Comparison of ENCODE assay signal across 18 cellular contexts in genomic region chr19:57974434-57974833, GRCh38. TPM values are rescaled to one million over a fixed set of nuclear protein-coding genes. Genes with fewer than 3 reads are reported as not detected.
DNase-seq lines count a peak whose midpoint lies in the region; ATAC-seq and TF ChIP-seq lines count a peak whose summit lies in the region.
"Had no signal": no experiment of that assay in that cellular context is flagged by ENCODE, and none has a peak within 500 bp of the region (broad histone marks: within the 10 kb centered on the region; RNA-seq: fewer than 3 reads in every experiment).

TSS of gene C19orf18 (minus strand) at chr19:57974534. CDS start at chr19:57974432, 102 bp downstream.

- peak within 1 kb of the TSS; percentile 55 for H3K4me3 Mint-ChIP-seq in activated naive CD4-positive, alpha-beta T cell treated with anti-CD3 and anti-CD28 coated beads, Interleukin-2, amount 50 U/mL, for 24 hours
- H3K4me3 Mint-ChIP-seq in endothelial cell (ENCODE audit: unreplicated experiment), result peak within 1 kb of the TSS; percentile 85
- H3K4me3 Mint-ChIP-seq: CD8-positive, alpha-beta T cell had no signal

- no peak within 1 kb of the TSS for H3K27ac Mint-ChIP-seq in activated naive CD4-positive, alpha-beta T cell treated with anti-CD3 and anti-CD28 coated beads, Interleukin-2, amount 50 U/mL, for 24 hours
- no peak within 1 kb of the TSS for H3K27ac Mint-ChIP-seq in endothelial cell (ENCODE audit: unreplicated experiment)
- H3K27ac Mint-ChIP-seq: CD8-positive, alpha-beta T cell had no signal

- H3K27me3 Mint-ChIP-seq in activated naive CD4-positive, alpha-beta T cell treated with anti-CD3 and anti-CD28 coated beads, Interleukin-2, amount 50 U/mL, for 24 hours, result no peaks in the 10 kb centered on the region
- H3K27me3 Mint-ChIP-seq in endothelial cell (ENCODE audit: unreplicated experiment), result peaks cover 4% of the 10 kb centered on the region

- peaks cover 49% of the 10 kb centered on the region for H3K36me3 Mint-ChIP-seq in activated naive CD4-positive, alpha-beta T cell treated with anti-CD3 and anti-CD28 coated beads, Interleukin-2, amount 50 U/mL, for 24 hours
- H3K36me3 Mint-ChIP-seq in endothelial cell (ENCODE audit: low read depth, unreplicated experiment), result peaks cover 74% of the 10 kb centered on the region

- no peaks in the 10 kb centered on the region for H3K4me1 Mint-ChIP-seq in activated naive CD4-positive, alpha-beta T cell treated with anti-CD3 and anti-CD28 coated beads, Interleukin-2, amount 50 U/mL, for 24 hours
- H3K4me1 Mint-ChIP-seq in endothelial cell (ENCODE audit: unreplicated experiment), result no peaks in the 10 kb centered on the region

- H3K9ac ChIP-seq in rectal smooth muscle tissue (ENCODE audit: low read length), result no peak within 1 kb of the TSS
- H3K9ac ChIP-seq: GM23248 had no signal

- no peak for ATAC-seq in GM18870 (IDR thresholded peaks at IDR 0.05; ENCODE audit: unreplicated experiment)
- ATAC-seq: A549; CD8-positive, alpha-beta T cell had no signal

- no peak for TF ChIP-seq CTCF in endothelial cell (IDR thresholded peaks at IDR 0.05; ENCODE audit: unreplicated experiment)

- peaks cover 12% of the 10 kb centered on the region for H3K36me3 ChIP-seq in rectal smooth muscle tissue (ENCODE audit: control insufficient read depth, insufficient read depth, low read length)
- H3K36me3 ChIP-seq: HAP-1 had no signal

- H3K9me3 Mint-ChIP-seq in activated naive CD4-positive, alpha-beta T cell treated with anti-CD3 and anti-CD28 coated beads, Interleukin-2, amount 50 U/mL, for 24 hours, result peaks cover 27% of the 10 kb centered on the region
- H3K9me3 Mint-ChIP-seq in endothelial cell (ENCODE audit: unreplicated experiment), result peaks cover 73% of the 10 kb centered on the region

- H3K27ac ChIP-seq in rectal smooth muscle tissue (ENCODE audit: low read depth, low read length), result no peak within 1 kb of the TSS
- H3K27ac ChIP-seq: 22Rv1, A549, GM23248 had no signal

- H3K4me3 ChIP-seq in rectal smooth muscle tissue (ENCODE audit: low read length), result peak within 1 kb of the TSS; percentile 22
- H3K4me3 ChIP-seq: A549, GM23248, HAP-1 had no signal

- intact Hi-C loops in head of caudate nucleus (cut with DNase I), result no loop called here

- DNase-seq in activated naive CD4-positive, alpha-beta T cell treated with Interleukin-2 at 50 U/mL for 16 hours, result no peak
- DNase-seq in endothelial cell (ENCODE audit: low spot score) (no peak), head of caudate nucleus (no peak), NCI-H187 (lab: John Stamatoyannopoulos, UW) (no peak)
- DNase-seq: AML-193; Calu3; CD8-positive, alpha-beta T cell; DMS79 treated with DMSO at 0.1 percent for 48 hours; GF-D8; GM23248 had no signal

- no peaks in the 10 kb centered on the region for H3K27me3 ChIP-seq in rectal smooth muscle tissue (ENCODE audit: control insufficient read depth, insufficient read depth, low read length)

- H3K4me1 ChIP-seq in rectal smooth muscle tissue (ENCODE audit: control insufficient read depth, insufficient read depth, low read length), result no peaks in the 10 kb centered on the region
- H3K4me1 ChIP-seq: A549, HAP-1 had no signal

RNA-seq across cellular contexts. Expression of gene C19orf18, which starts in this region (rescaled TPM):
- total RNA-seq in endothelial cell (ENCODE audit: unreplicated experiment), result 1.8 TPM
- total RNA-seq: GM23248, H4, HT-29 had no signal
